In genomic region chr7:76234931-76235441, GRCh38 we compare ENCODE assay signal across 1 cellular context.
TF ChIP-seq lines count a peak whose summit lies in the region.

No MANE protein-coding gene starts in this region.

TF ChIP-seq in K562, 482 proteins besides CTCF, POLR2A, EP300 and RAD21 (continued from another document and continues in another):
- TF ChIP-seq MBD2 (IDR thresholded peaks at IDR 0.05; ENCODE audit: borderline replicate concordance, low read depth) (0 out of 2 replicates have a peak, but pooled peaks have one; percentile 13), PHF20 (IDR thresholded peaks at IDR 0.05; ENCODE audit: partially characterized antibody) (peak; percentile 35), ERF (CRISPR knock-in tag; IDR thresholded peaks at IDR 0.05) (no peak), RBFOX2 (IDR thresholded peaks at IDR 0.05; ENCODE audit: low read depth, low read length) (peak; percentile 67), MEIS2 (IDR thresholded peaks at IDR 0.05; ENCODE audit: partially characterized antibody) (peak; percentile 51), MNT (conservative IDR thresholded peaks at IDR 0.05) (peak in 1 of 2 experiments; percentile 61; a peak in 2 of 4 replicates), ZBTB1 (CRISPR knock-in tag; IDR thresholded peaks at IDR 0.05; ENCODE audit: borderline replicate concordance, low read depth) (no peak), POLR2G (IDR thresholded peaks at IDR 0.05; ENCODE audit: low read depth, low read length) (peak; percentile 70), RB1 (IDR thresholded peaks at IDR 0.05; ENCODE audit: low read depth) (peak; percentile 63; the same call in 1 of the 2 replicates), HDAC1 (IDR thresholded peaks at IDR 0.05) (peak in 1 of 2 experiments; percentile 76; a peak in 1 of 4 replicates), FIP1L1 (IDR thresholded peaks at IDR 0.05; ENCODE audit: low read depth, low read length, poor library complexity, severe bottlenecking) (peak; percentile 72), NRF1 (conservative IDR thresholded peaks at IDR 0.05 in 1 of 2, IDR thresholded peaks at IDR 0.05 in 1 of 2) (peak; percentile 90 to 91), TFAP4 (CRISPR knock-in tag; IDR thresholded peaks at IDR 0.05; ENCODE audit: borderline replicate concordance) (peak; percentile 57; the same call in 1 of the 2 replicates), TFAM (CRISPR knock-in tag; conservative IDR thresholded peaks at IDR 0.05) (no peak), ZBTB7A (IDR thresholded peaks at IDR 0.05; ENCODE audit: borderline replicate concordance, control insufficient read depth, low read depth, low read length) (0 out of 2 replicates have a peak, but pooled peaks have one; percentile 15), USF1 (CRISPR knock-in tag; IDR thresholded peaks at IDR 0.05) (peak; percentile 67), CREB3L1 (IDR thresholded peaks at IDR 0.05; ENCODE audit: borderline replicate concordance, low read depth) (0 out of 2 replicates have a peak, but pooled peaks have one; percentile 29), HNRNPLL (IDR thresholded peaks at IDR 0.05; ENCODE audit: low read depth, low read length, poor library complexity, severe bottlenecking) (peak; percentile 45), CBX3 (IDR thresholded peaks at IDR 0.05; ENCODE audit: borderline replicate concordance in 1 of 2, low read length in 2 of 2) (0 out of 3 replicates have a peak, but pooled peaks of 1 of the 2 experiments have one; percentile 43), LCOR (CRISPR knock-in tag; IDR thresholded peaks at IDR 0.05) (peak; percentile 76; the same call in 1 of the 2 replicates), KDM2B (CRISPR knock-in tag; IDR thresholded peaks at IDR 0.05) (peak; percentile 93; the same call in 1 of the 2 replicates), ARNT (IDR thresholded peaks at IDR 0.05) (no peak), SP1 (CRISPR knock-in tag; IDR thresholded peaks at IDR 0.05) (peak; percentile 66), COPS2 (conservative IDR thresholded peaks at IDR 0.05) (no peak), ETS2 (tag; IDR thresholded peaks at IDR 0.05; ENCODE audit: borderline replicate concordance, poor library complexity, severe bottlenecking) (no peak), ATF1 (CRISPR knock-in tag; IDR thresholded peaks at IDR 0.05) (0 out of 2 replicates have a peak, but pooled peaks have one; percentile 18), ATF1 (tag; IDR thresholded peaks at IDR 0.05) (no peak; the same call in 1 of the 2 replicates), SP2 (IDR thresholded peaks at IDR 0.05; ENCODE audit: extremely low read depth, low read depth, low read length, poor library complexity, severe bottlenecking) (no peak), USF2 (CRISPR knock-in tag; IDR thresholded peaks at IDR 0.05) (peak; percentile 59; the same call in 1 of the 2 replicates), NEUROD1 (IDR thresholded peaks at IDR 0.05; ENCODE audit: borderline replicate concordance, low read depth, low read length, partially characterized antibody) (peak; percentile 25), SAFB (IDR thresholded peaks at IDR 0.05; ENCODE audit: borderline replicate concordance, low read depth, low read length) (0 out of 2 replicates have a peak, but pooled peaks have one; percentile 60), CTBP1 (IDR thresholded peaks at IDR 0.05; ENCODE audit: borderline replicate concordance) (peak; percentile 80; the same call in 1 of the 2 replicates), ZNF436 (CRISPR knock-in tag; IDR thresholded peaks at IDR 0.05) (no peak), ZNF274 (IDR thresholded peaks at IDR 0.05; ENCODE audit: borderline replicate concordance, low read depth, low read length) (no peak), ATF2 (CRISPR knock-in tag; IDR thresholded peaks at IDR 0.05) (no peak), MGA (IDR thresholded peaks at IDR 0.05) (peak; percentile 88)
- TF ChIP-seq, protein P1, sequence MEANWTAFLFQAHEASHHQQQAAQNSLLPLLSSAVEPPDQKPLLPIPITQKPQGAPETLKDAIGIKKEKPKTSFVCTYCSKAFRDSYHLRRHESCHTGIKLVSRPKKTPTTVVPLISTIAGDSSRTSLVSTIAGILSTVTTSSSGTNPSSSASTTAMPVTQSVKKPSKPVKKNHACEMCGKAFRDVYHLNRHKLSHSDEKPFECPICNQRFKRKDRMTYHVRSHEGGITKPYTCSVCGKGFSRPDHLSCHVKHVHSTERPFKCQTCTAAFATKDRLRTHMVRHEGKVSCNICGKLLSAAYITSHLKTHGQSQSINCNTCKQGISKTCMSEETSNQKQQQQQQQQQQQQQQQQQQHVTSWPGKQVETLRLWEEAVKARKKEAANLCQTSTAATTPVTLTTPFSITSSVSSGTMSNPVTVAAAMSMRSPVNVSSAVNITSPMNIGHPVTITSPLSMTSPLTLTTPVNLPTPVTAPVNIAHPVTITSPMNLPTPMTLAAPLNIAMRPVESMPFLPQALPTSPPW (CRISPR knock-in tag; IDR thresholded peaks at IDR 0.05) = peak; percentile 58
- TF ChIP-seq, protein P2, sequence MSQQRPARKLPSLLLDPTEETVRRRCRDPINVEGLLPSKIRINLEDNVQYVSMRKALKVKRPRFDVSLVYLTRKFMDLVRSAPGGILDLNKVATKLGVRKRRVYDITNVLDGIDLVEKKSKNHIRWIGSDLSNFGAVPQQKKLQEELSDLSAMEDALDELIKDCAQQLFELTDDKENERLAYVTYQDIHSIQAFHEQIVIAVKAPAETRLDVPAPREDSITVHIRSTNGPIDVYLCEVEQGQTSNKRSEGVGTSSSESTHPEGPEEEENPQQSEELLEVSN (IDR thresholded peaks at IDR 0.05; ENCODE audit: borderline replicate concordance in 1 of 2, extremely low read depth in 1 of 2, insufficient read depth in 1 of 2, insufficient read length in 1 of 2, low read depth in 1 of 2, low read length in 1 of 2, poor library complexity in 1 of 2, severe bottlenecking in 1 of 2) = peak; percentile 34 to 71
